12 cellular contexts compared by ENCODE assay signal in genomic region chr14:53509227-53509822, GRCh38.
DNase-seq lines count a peak whose midpoint lies in the region; ATAC-seq and TF ChIP-seq lines count a peak whose summit lies in the region.
"Had no signal": no experiment of that assay in that cellular context is flagged by ENCODE, and none has a peak within 500 bp of the region (broad histone marks: within the 10 kb centered on the region; RNA-seq: fewer than 3 reads in every experiment).

No MANE protein-coding gene starts in this region.

- DNase-seq in MG63 (peak; percentile 76), mesendoderm (peak; percentile 13), transverse colon (peak; percentile 37), DMS114 treated with DMSO at 0.1 percent for 48 hours (lab: John Stamatoyannopoulos, UW; ENCODE audit: unreplicated experiment) (no peak), SK-N-SH (no peak), Kasumi-1 (lab: John Stamatoyannopoulos, UW) (no peak)
- DNase-seq: NCI-H1048; stimulated activated CD4-positive, alpha-beta T cell treated with anti-CD3 and anti-CD28 coated beads, Interleukin-12 subunit alpha, Interleukin-12 subunit beta, amount 100 ng/mL, for 4 hours had no signal

- no peak overlapping the region for H2BK5ac ChIP-seq in mesendoderm (ENCODE audit: low read length)

- no peaks in the 10 kb centered on the region for H4K20me1 ChIP-seq in SK-N-SH (ENCODE audit: insufficient read depth)

- no peak overlapping the region for H2BK15ac ChIP-seq in mesendoderm (replicated peaks; ENCODE audit: low read depth)

- no peak overlapping the region for H3K56ac ChIP-seq in mesendoderm (ENCODE audit: low read length)

- H3K79me2 ChIP-seq in mesendoderm (ENCODE audit: control insufficient read depth, insufficient read depth, low read length): no peaks in the 10 kb centered on the region
- H3K79me2 ChIP-seq in SK-N-SH (ENCODE audit: insufficient read depth): no peaks in the 10 kb centered on the region

- POLR2A ChIA-PET in SK-N-SH (lab: Yijun Ruan, JAX): no interaction called here

- no peak for ATAC-seq in GM18870 (IDR thresholded peaks at IDR 0.05; ENCODE audit: unreplicated experiment)

- no peak for TF ChIP-seq CTCF in transverse colon (IDR thresholded peaks at IDR 0.05)
- TF ChIP-seq CTCF in SK-N-SH (IDR thresholded peaks at IDR 0.05): no peak

- no peak for TF ChIP-seq RAD21 in SK-N-SH (IDR thresholded peaks at IDR 0.05; ENCODE audit: low read length)

- H3F3A ChIP-seq in SK-N-SH (replicated peaks; ENCODE audit: insufficient read depth): no peaks in the 10 kb centered on the region

- H3K27me3 ChIP-seq in MG63 (no peaks in the 10 kb centered on the region), esophagus (ENCODE audit: control insufficient read depth in 1 of 2, insufficient read depth in 2 of 2, low read length in 2 of 2) (no peaks in the 10 kb centered on the region), mesendoderm (ENCODE audit: insufficient read depth, low read length, poor library complexity) (no peaks in the 10 kb centered on the region), transverse colon (no peaks in the 10 kb centered on the region), SK-N-SH (ENCODE audit: insufficient read depth) (no peaks in the 10 kb centered on the region)
- H3K27me3 ChIP-seq: SJSA1, tibial artery had no signal

- H2BK120ac ChIP-seq in mesendoderm (ENCODE audit: low read depth, low read length): no peak overlapping the region

- CTCF ChIA-PET in SK-N-SH (lab: Yijun Ruan, JAX): no interaction called here

- H4K8ac ChIP-seq in mesendoderm (ENCODE audit: low read depth, low read length): no peak overlapping the region

- H3K79me1 ChIP-seq in mesendoderm (ENCODE audit: low read length): no peaks in the 10 kb centered on the region

- H3K9me3 ChIP-seq in MG63: no peaks in the 10 kb centered on the region
- no peaks in the 10 kb centered on the region for H3K9me3 ChIP-seq in esophagus (ENCODE audit: control insufficient read depth in 2 of 2, insufficient read depth in 1 of 2, low read depth in 1 of 2, low read length in 1 of 2)
- peaks cover 0 to 5% of the 10 kb centered on the region in 2 donors for H3K9me3 ChIP-seq in transverse colon
- H3K9me3 ChIP-seq in SK-N-SH: no peaks in the 10 kb centered on the region
- H3K9me3 ChIP-seq: SJSA1, tibial artery had no signal

- H3K27ac ChIP-seq in esophagus (ENCODE audit: low read depth in 2 of 2, low read length in 1 of 2): peak overlapping the region; percentile 71 to 90
- no peak overlapping the region for H3K27ac ChIP-seq in mesendoderm (ENCODE audit: low read depth, low read length)
- peak overlapping the region; percentile 62 to 74 (median 66) for H3K27ac ChIP-seq in transverse colon
- H3K27ac ChIP-seq in SK-N-SH (ENCODE audit: low read depth in 2 of 2, low read length in 1 of 2): no peak overlapping the region
- H3K27ac ChIP-seq: SJSA1, tibial artery had no signal

- H3K4me3 ChIP-seq in MG63 (no peak overlapping the region), esophagus (ENCODE audit: low read depth in 1 of 2, low read length in 2 of 2) (no peak overlapping the region), mesendoderm (ENCODE audit: low read length) (no peak overlapping the region), transverse colon (no peak overlapping the region), SK-N-SH (ENCODE audit: low read depth in 2 of 2, low read length in 1 of 2) (no peak overlapping the region)
- H3K4me3 ChIP-seq: SJSA1, tibial artery had no signal

- no peak for TF ChIP-seq POLR2A in transverse colon (IDR thresholded peaks at IDR 0.05)

- H3K36me3 ChIP-seq in MG63 (no peaks in the 10 kb centered on the region), esophagus (ENCODE audit: control insufficient read depth in 2 of 2, insufficient read depth in 2 of 2, low read length in 1 of 2) (no peaks in the 10 kb centered on the region), mesendoderm (ENCODE audit: control insufficient read depth, insufficient read depth, low read length) (no peaks in the 10 kb centered on the region), transverse colon (no peaks in the 10 kb centered on the region), SK-N-SH (replicated peaks in 1 of 2; ENCODE audit: control insufficient read depth in 1 of 2, insufficient read depth in 2 of 2, low read length in 1 of 2) (no peaks in the 10 kb centered on the region)
- H3K36me3 ChIP-seq: SJSA1, tibial artery had no signal

- H3K23ac ChIP-seq in mesendoderm (ENCODE audit: low read length): no peak overlapping the region

- no peaks in the 10 kb centered on the region for H3K9me2 ChIP-seq in SK-N-SH

- TF ChIP-seq EP300 in transverse colon (IDR thresholded peaks at IDR 0.05; ENCODE audit: low read depth) (no peak), SK-N-SH (IDR thresholded peaks at IDR 0.05; ENCODE audit: borderline replicate concordance in 1 of 2, low read depth in 1 of 2, low read length in 1 of 2) (no peak)

- no peak overlapping the region for H3K4me2 ChIP-seq in mesendoderm (ENCODE audit: low read length)
- no peak overlapping the region for H3K4me2 ChIP-seq in SK-N-SH

- no peak overlapping the region for H2AK5ac ChIP-seq in mesendoderm (ENCODE audit: low read length)

- no peak overlapping the region for H3K4ac ChIP-seq in mesendoderm (ENCODE audit: low read depth, low read length)

- peaks cover 0 to 5% of the 10 kb centered on the region in 2 donors for H3K4me1 ChIP-seq in esophagus (ENCODE audit: control insufficient read depth in 2 of 2, insufficient read depth in 2 of 2, low read length in 1 of 2)
- no peaks in the 10 kb centered on the region for H3K4me1 ChIP-seq in mesendoderm (ENCODE audit: control insufficient read depth, low read depth, low read length)
- peaks cover 0 to 11% (median 7%) of the 10 kb centered on the region in 4 donors for H3K4me1 ChIP-seq in transverse colon
- no peaks in the 10 kb centered on the region; a peak in 1 of 4 replicates for H3K4me1 ChIP-seq in SK-N-SH (ENCODE audit: control insufficient read depth in 1 of 2, insufficient read depth in 2 of 2, low read depth in 1 of 2, low read length in 1 of 2)
- H3K4me1 ChIP-seq: tibial artery had no signal

- H3K9ac ChIP-seq in mesendoderm (ENCODE audit: low read length) (no peak overlapping the region), SK-N-SH (no peak overlapping the region)

- intact Hi-C loops in transverse colon (cut with DNase I; ENCODE audit: low total_unique reads): no loop called here

- no peak overlapping the region for H2AFZ ChIP-seq in SK-N-SH (ENCODE audit: low read depth)

- in situ Hi-C loops in transverse colon (cut with MboI; ENCODE audit: low pct_ligation_motif_present in 1 of 4, low pct_unique_long_range_greater_than_20kb in 1 of 4, low sequenced_read_pairs in 3 of 4): no loop called here

- H4K5ac ChIP-seq in mesendoderm (ENCODE audit: low read length): no peak overlapping the region

- WGBS in esophagus, 2 donors: 47 to 58% methylated on average over 7 of the region's 7 CpGs
- no CpG with 5 or more reads among the region's 7 CpGs for WGBS in mesendoderm (ENCODE audit: extremely low coverage, insufficient coverage, low lambda C conversion rate)
- 43 to 46% methylated on average over 4 to 7 of the region's 7 CpGs for WGBS in transverse colon (ENCODE audit: low coverage in 1 of 2), 2 donors
- 42% methylated on average over 7 of the region's 7 CpGs for WGBS in SK-N-SH (ENCODE audit: low lambda C conversion rate)

- H3K18ac ChIP-seq in mesendoderm (ENCODE audit: low read length): no peak overlapping the region

TF ChIP-seq in SK-N-SH, 30 proteins besides CTCF, POLR2A, EP300 and RAD21 (continues in another document):
- TF ChIP-seq GABPA (IDR thresholded peaks at IDR 0.05; ENCODE audit: low read depth): no peak
- no peak for TF ChIP-seq NRF1 (IDR thresholded peaks at IDR 0.05; ENCODE audit: low read depth, low read length)
- no peak for TF ChIP-seq ZBTB33 (IDR thresholded peaks at IDR 0.05; ENCODE audit: borderline replicate concordance, low read depth)
- no peak for TF ChIP-seq FOXM1 (IDR thresholded peaks at IDR 0.05; ENCODE audit: low read depth)
- TF ChIP-seq TEAD4 (IDR thresholded peaks at IDR 0.05; ENCODE audit: borderline replicate concordance, insufficient read depth): no peak
- no peak for TF ChIP-seq REST (IDR thresholded peaks at IDR 0.05; ENCODE audit: low read depth, low read length)

Comparison
In these comparisons a context has a peak if more than half of its experiments do, and no peak if none do; other contexts are left out.
1. DNase-seq: peak in MG63 (single experiment), mesendoderm (single experiment) and transverse colon (single experiment); none in DMS114 treated with DMSO at 0.1 percent for 48 hours (single experiment), SK-N-SH (single experiment) and Kasumi-1 (0 of 2).
2. H3K27ac ChIP-seq: peak in esophagus (2 of 2) and transverse colon (4 of 4); none in mesendoderm (single experiment) and SK-N-SH (0 of 2).